In the genomic region with DNA sequence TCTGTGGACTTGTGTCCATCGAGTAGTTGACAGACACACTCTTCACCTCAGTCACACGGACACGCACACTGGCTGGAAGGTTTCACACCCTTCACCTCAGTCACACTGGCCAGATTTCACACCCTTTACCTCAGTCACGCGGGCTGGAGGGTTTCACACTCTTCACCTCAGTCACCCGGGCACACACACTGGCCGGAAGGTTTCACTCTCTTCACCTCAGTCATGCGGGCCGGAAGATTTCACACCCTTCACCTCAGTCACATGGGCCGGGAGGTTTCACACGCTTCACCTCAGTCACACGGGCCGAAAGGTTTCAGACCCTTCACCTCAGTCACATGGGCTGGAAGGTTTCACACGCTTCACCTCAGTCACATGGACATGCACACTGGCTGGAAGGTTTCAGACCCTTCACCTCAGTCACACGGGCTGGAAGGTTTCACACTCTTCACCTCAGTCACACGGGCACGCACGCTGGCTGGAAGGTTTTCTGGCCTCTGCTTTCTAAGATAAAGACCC, we compare ENCODE assay signal across 10 cellular contexts.
DNase-seq lines count a peak whose midpoint lies in the region; ATAC-seq and TF ChIP-seq lines count a peak whose summit lies in the region.
"Had no signal": no experiment of that assay in that cellular context is flagged by ENCODE, and none has a peak within 500 bp of the region (broad histone marks: within the 10 kb centered on the region; RNA-seq: fewer than 3 reads in every experiment).

No MANE protein-coding gene starts in this region.

- DNase-seq in left ventricle myocardium superior, result no peak
- no peak for DNase-seq in left ventricle myocardium inferior
- peak; percentile 38 for DNase-seq in activated CD8-positive, alpha-beta T cell treated with anti-CD3 and anti-CD28 coated beads, Interleukin-2, amount 10 ng/mL, durations not matched to agents 7 days and 5 days
- DNase-seq in upper lobe of right lung, result no peak
- DNase-seq in NCI-H2107 treated with DMSO at 0.1 percent for 48 hours (lab: John Stamatoyannopoulos, UW; ENCODE audit: unreplicated experiment), result no peak
- DNase-seq in cortex of kidney (lab: John Stamatoyannopoulos, UW), result no peak
- no peak for DNase-seq in H9
- DNase-seq: AML-193, MV-4-11 had no signal

- no peak overlapping the region for H4K5ac ChIP-seq in H9 (ENCODE audit: insufficient read length, low read depth, low read length)

- WGBS in H9 (ENCODE audit: extremely low coverage, insufficient read length, low lambda C conversion rate), result no CpG with 5 or more reads among the region's 18 CpGs

- H3K9me3 Mint-ChIP-seq in activated CD8-positive, alpha-beta T cell treated with anti-CD3 and anti-CD28 coated beads, Interleukin-2, amount 10 ng/mL, durations not matched to agents 7 days and 5 days (ENCODE audit: insufficient read depth), result no peaks in the 10 kb centered on the region
- H3K9me3 Mint-ChIP-seq in H9, result peaks cover 0 to 2% of the 10 kb centered on the region in 2 experiments; a peak in 1 of 5 replicates

- no peak overlapping the region for H3K14ac ChIP-seq in H9 (ENCODE audit: insufficient read depth, low read length)

- no peaks in the 10 kb centered on the region for H3K4me1 ChIP-seq in left ventricle myocardium inferior
- no peaks in the 10 kb centered on the region for H3K4me1 ChIP-seq in upper lobe of right lung
- no peaks in the 10 kb centered on the region for H3K4me1 ChIP-seq in H9 (ENCODE audit: insufficient read depth, low read length)

- H3K4me2 ChIP-seq in H9 (ENCODE audit: insufficient read depth, insufficient read length, low read length), result no peak overlapping the region

- no peak overlapping the region for H3K27ac Mint-ChIP-seq in activated CD8-positive, alpha-beta T cell treated with anti-CD3 and anti-CD28 coated beads, Interleukin-2, amount 10 ng/mL, durations not matched to agents 7 days and 5 days
- H3K27ac Mint-ChIP-seq in H9, result no peak overlapping the region

- H3K18ac ChIP-seq in H9 (ENCODE audit: insufficient read length, low read depth, low read length), result no peak overlapping the region

- no peak overlapping the region for H2BK120ac ChIP-seq in H9 (ENCODE audit: low read depth, low read length, poor library complexity, severe bottlenecking)

- H3K27me3 Mint-ChIP-seq in activated CD8-positive, alpha-beta T cell treated with anti-CD3 and anti-CD28 coated beads, Interleukin-2, amount 10 ng/mL, durations not matched to agents 7 days and 5 days (ENCODE audit: low read depth), result peaks cover 4% of the 10 kb centered on the region
- H3K27me3 Mint-ChIP-seq in H9 (ENCODE audit: low read depth), result peaks cover 25% of the 10 kb centered on the region

- H2BK5ac ChIP-seq in H9 (ENCODE audit: insufficient read length, low read length), result no peak overlapping the region

- no peak overlapping the region for H4K8ac ChIP-seq in H9 (replicated peaks; ENCODE audit: insufficient read length, low read depth, low read length)

- no peak overlapping the region for H3K9ac ChIP-seq in H9 (ENCODE audit: extremely low read depth, insufficient read length, low read length)

- H2BK12ac ChIP-seq in H9 (ENCODE audit: insufficient read length, low read depth, low read length), result no peak overlapping the region

- H3K4me3 Mint-ChIP-seq in activated CD8-positive, alpha-beta T cell treated with anti-CD3 and anti-CD28 coated beads, Interleukin-2, amount 10 ng/mL, durations not matched to agents 7 days and 5 days, result no peak overlapping the region
- no peak overlapping the region for H3K4me3 Mint-ChIP-seq in H9

- H3K4me1 Mint-ChIP-seq in activated CD8-positive, alpha-beta T cell treated with anti-CD3 and anti-CD28 coated beads, Interleukin-2, amount 10 ng/mL, durations not matched to agents 7 days and 5 days (ENCODE audit: low read depth), result peaks cover 14% of the 10 kb centered on the region
- H3K4me1 Mint-ChIP-seq in H9, result peaks cover 3 to 5% of the 10 kb centered on the region in 2 experiments; a peak in 3 of 4 replicates

- H3K23me2 ChIP-seq in H9 (ENCODE audit: insufficient read length, low read depth, low read length, poor library complexity, severe bottlenecking), result peaks cover 2% of the 10 kb centered on the region

- no peak overlapping the region for H2AFZ ChIP-seq in H9 (ENCODE audit: low read length)

- no peaks in the 10 kb centered on the region for H4K20me1 ChIP-seq in H9 (ENCODE audit: control insufficient read depth, insufficient read depth, insufficient read length)

- H3T11ph ChIP-seq in H9 (ENCODE audit: low read length), result no peak overlapping the region

- H2AK5ac ChIP-seq in H9 (ENCODE audit: insufficient read length, low read length), result no peak overlapping the region

- no peak overlapping the region for H2BK15ac ChIP-seq in H9 (ENCODE audit: low read depth, low read length)

- no peaks in the 10 kb centered on the region for H3K9me3 ChIP-seq in left ventricle myocardium inferior (replicated peaks)
- H3K9me3 ChIP-seq in upper lobe of right lung, result no peaks in the 10 kb centered on the region
- no peaks in the 10 kb centered on the region for H3K9me3 ChIP-seq in H9 (ENCODE audit: control insufficient read depth, low read depth, low read length)

- peak; percentile 24 for ATAC-seq in left ventricle myocardium superior
- ATAC-seq in HG02938 (IDR thresholded peaks at IDR 0.05; ENCODE audit: unreplicated experiment), result peak; percentile 66
- peak; percentile 47 for ATAC-seq in activated CD8-positive, alpha-beta T cell treated with anti-CD3 and anti-CD28 coated beads, Interleukin-2, amount 10 ng/mL, durations not matched to agents 7 days and 5 days
- peak; percentile 10 for ATAC-seq in upper lobe of right lung

- H3K27ac ChIP-seq in left ventricle myocardium inferior (replicated peaks) (no peak overlapping the region), upper lobe of right lung (no peak overlapping the region), H9 (ENCODE audit: insufficient read length, low read depth, low read length) (no peak overlapping the region)

- no peak overlapping the region for H3K56ac ChIP-seq in H9 (ENCODE audit: insufficient read length, low read depth, low read length)

- H2BK20ac ChIP-seq in H9 (ENCODE audit: low read depth, low read length, poor library complexity, severe bottlenecking), result no peak overlapping the region

- H3K4me3 ChIP-seq in left ventricle myocardium inferior (no peak overlapping the region), upper lobe of right lung (no peak overlapping the region)

- H3K79me2 ChIP-seq in H9 (ENCODE audit: insufficient read depth, low read length), result no peaks in the 10 kb centered on the region

- no peak overlapping the region for H3K23ac ChIP-seq in H9 (ENCODE audit: insufficient read length, low read depth, low read length)

- H3K4ac ChIP-seq in H9 (ENCODE audit: low read depth, low read length), result no peak overlapping the region

- no peaks in the 10 kb centered on the region for H3K79me1 ChIP-seq in H9 (ENCODE audit: insufficient read depth, low read depth, low read length, poor library complexity, severe bottlenecking)

- peaks cover 38% of the 10 kb centered on the region for H3K27me3 ChIP-seq in left ventricle myocardium inferior (ENCODE audit: low read depth)
- peaks cover 4% of the 10 kb centered on the region for H3K27me3 ChIP-seq in upper lobe of right lung
- no peaks in the 10 kb centered on the region for H3K27me3 ChIP-seq in H9 (ENCODE audit: insufficient read depth, low read length)

- H3K36me3 ChIP-seq in left ventricle myocardium inferior (no peaks in the 10 kb centered on the region), upper lobe of right lung (no peaks in the 10 kb centered on the region)

- POLR2A ChIA-PET in activated CD8-positive, alpha-beta T cell treated with anti-CD3 and anti-CD28 coated beads, Interleukin-2, amount 10 ng/mL, durations not matched to agents 7 days and 5 days (lab: Charles Lee), result no interaction called here

- no peak for TF ChIP-seq CTCF in left ventricle myocardium inferior (IDR thresholded peaks at IDR 0.05; ENCODE audit: borderline replicate concordance)
- TF ChIP-seq CTCF in upper lobe of right lung (IDR thresholded peaks at IDR 0.05), result no peak
- TF ChIP-seq CTCF in H9 (conservative IDR thresholded peaks at IDR 0.05), result no peak

- no peaks in the 10 kb centered on the region for H3K36me3 Mint-ChIP-seq in activated CD8-positive, alpha-beta T cell treated with anti-CD3 and anti-CD28 coated beads, Interleukin-2, amount 10 ng/mL, durations not matched to agents 7 days and 5 days (ENCODE audit: low read depth)
- H3K36me3 Mint-ChIP-seq in H9 (ENCODE audit: insufficient read depth in 1 of 3, low read depth in 3 of 3), result no peaks in the 10 kb centered on the region

- no peak overlapping the region for H4K91ac ChIP-seq in H9 (ENCODE audit: insufficient read length, low read depth, low read length)

- intact Hi-C loops in left ventricle myocardium superior (cut with micrococcal nuclease) (no loop called here), left ventricle myocardium inferior (cut with micrococcal nuclease) (no loop called here), upper lobe of right lung (cut with DNase I) (no loop called here)

- CTCF ChIA-PET in activated CD8-positive, alpha-beta T cell treated with anti-CD3 and anti-CD28 coated beads, Interleukin-2, amount 10 ng/mL, durations not matched to agents 7 days and 5 days (lab: Charles Lee), result no interaction called here

Comparison
In these comparisons a context has a peak if more than half of its experiments do, and no peak if none do; other contexts are left out.
1. ATAC-seq: peak in every context shown above with its lines; median percentile 66 in HG02938; 47 in activated CD8-positive, alpha-beta T cell treated with anti-CD3 and anti-CD28 coated beads, Interleukin-2, amount 10 ng/mL, durations not matched to agents 7 days and 5 days; 24 in left ventricle myocardium superior; 10 in upper lobe of right lung.